Comparison of ENCODE assay signal across 8 cellular contexts in the genomic region with DNA sequence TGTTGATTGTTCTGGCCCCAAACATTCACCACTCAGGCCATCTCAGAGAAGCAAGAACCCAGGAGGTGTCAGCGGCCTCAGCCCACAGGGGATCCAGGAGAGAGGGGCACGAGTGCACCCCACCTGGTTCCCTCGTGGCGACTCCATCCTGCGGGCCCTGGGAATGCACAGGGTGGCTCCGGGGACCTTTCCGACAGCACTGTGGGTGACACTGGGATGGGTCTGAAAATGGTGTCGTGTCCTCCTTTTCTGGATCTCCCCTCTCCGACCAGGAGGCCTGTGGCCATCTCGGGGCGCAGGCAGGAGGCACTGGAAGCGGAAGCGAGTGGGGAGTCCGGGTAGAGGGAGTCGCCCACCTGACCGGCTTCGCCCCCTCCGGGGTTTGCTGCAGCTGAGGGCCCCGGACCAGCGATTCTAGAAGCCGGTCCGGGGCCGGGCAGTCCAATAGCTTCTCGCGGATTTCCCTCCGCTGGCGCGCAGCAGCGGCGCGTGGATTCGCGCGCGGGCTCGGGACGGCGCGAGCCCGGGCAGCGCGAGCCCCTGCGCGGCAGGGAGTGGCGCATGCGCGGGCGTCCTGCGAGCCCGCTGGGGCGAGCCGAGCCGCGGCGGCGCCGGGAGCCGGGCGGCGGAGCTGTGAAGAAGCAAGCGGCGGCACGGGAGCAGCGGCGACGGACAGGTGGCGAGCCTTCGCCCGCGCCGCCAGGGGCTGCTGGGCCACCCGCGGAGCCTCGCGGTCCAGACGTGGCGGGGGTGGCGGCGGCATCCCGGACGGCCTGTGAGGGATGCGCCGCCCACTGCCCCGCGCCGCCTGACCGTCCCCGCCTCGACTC.
DNase-seq lines count a peak whose midpoint lies in the region; ATAC-seq and TF ChIP-seq lines count a peak whose summit lies in the region.

A gene with protein sequence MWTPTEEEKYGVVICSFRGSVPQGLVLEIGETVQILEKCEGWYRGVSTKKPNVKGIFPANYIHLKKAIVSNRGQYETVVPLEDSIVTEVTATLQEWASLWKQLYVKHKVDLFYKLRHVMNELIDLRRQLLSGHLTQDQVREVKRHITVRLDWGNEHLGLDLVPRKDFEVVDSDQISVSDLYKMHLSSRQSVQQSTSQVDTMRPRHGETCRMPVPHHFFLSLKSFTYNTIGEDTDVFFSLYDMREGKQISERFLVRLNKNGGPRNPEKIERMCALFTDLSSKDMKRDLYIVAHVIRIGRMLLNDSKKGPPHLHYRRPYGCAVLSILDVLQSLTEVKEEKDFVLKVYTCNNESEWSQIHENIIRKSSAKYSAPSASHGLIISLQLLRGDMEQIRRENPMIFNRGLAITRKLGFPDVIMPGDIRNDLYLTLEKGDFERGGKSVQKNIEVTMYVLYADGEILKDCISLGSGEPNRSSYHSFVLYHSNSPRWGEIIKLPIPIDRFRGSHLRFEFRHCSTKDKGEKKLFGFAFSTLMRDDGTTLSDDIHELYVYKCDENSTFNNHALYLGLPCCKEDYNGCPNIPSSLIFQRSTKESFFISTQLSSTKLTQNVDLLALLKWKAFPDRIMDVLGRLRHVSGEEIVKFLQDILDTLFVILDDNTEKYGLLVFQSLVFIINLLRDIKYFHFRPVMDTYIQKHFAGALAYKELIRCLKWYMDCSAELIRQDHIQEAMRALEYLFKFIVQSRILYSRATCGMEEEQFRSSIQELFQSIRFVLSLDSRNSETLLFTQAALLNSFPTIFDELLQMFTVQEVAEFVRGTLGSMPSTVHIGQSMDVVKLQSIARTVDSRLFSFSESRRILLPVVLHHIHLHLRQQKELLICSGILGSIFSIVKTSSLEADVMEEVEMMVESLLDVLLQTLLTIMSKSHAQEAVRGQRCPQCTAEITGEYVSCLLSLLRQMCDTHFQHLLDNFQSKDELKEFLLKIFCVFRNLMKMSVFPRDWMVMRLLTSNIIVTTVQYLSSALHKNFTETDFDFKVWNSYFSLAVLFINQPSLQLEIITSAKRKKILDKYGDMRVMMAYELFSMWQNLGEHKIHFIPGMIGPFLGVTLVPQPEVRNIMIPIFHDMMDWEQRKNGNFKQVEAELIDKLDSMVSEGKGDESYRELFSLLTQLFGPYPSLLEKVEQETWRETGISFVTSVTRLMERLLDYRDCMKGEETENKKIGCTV (N-terminal part only) (plus strand): TSS at position 579 of the 830 bp plus-strand sequence. CDS start 337 bp downstream, outside the sequence.

- TF ChIP-seq CTCF in retinal pigment epithelial cell (conservative IDR thresholded peaks at IDR 0.05; ENCODE audit: low read depth, low read length), result no peak

- ATAC-seq in HG03025 (IDR thresholded peaks at IDR 0.05; ENCODE audit: low FRiP score, unreplicated experiment) (peak; percentile 49), GM18519 (IDR thresholded peaks at IDR 0.05; ENCODE audit: low FRiP score, unreplicated experiment) (no peak)

- DNase-seq in DMS53 treated with DMSO at 0.1 percent for 48 hours (lab: John Stamatoyannopoulos, UW; ENCODE audit: unreplicated experiment) (peak; percentile 7), T follicular helper cell (ENCODE audit: low read depth) (peak; percentile 48), hepatic stellate cell (ENCODE audit: low spot score) (peak; percentile 69), retinal pigment epithelial cell (ENCODE audit: low read depth) (no peak), NCI-H2029 treated with DMSO at 0.1 percent for 48 hours (lab: John Stamatoyannopoulos, UW) (no peak)

- H3K27ac ChIP-seq in angular gyrus (ENCODE audit: low read depth, low read length), result peak within 1 kb of the TSS; percentile 88

- peak within 1 kb of the TSS; percentile 52 for H3K4me3 ChIP-seq in retinal pigment epithelial cell (ENCODE audit: low read length)

Comparison
In these comparisons a context has a peak if more than half of its experiments do, and no peak if none do; other contexts are left out.
1. DNase-seq: peak in DMS53 treated with DMSO at 0.1 percent for 48 hours (single experiment), T follicular helper cell (single experiment) and hepatic stellate cell (single experiment); none in retinal pigment epithelial cell (single experiment) and NCI-H2029 treated with DMSO at 0.1 percent for 48 hours (single experiment).